In the genomic region with DNA sequence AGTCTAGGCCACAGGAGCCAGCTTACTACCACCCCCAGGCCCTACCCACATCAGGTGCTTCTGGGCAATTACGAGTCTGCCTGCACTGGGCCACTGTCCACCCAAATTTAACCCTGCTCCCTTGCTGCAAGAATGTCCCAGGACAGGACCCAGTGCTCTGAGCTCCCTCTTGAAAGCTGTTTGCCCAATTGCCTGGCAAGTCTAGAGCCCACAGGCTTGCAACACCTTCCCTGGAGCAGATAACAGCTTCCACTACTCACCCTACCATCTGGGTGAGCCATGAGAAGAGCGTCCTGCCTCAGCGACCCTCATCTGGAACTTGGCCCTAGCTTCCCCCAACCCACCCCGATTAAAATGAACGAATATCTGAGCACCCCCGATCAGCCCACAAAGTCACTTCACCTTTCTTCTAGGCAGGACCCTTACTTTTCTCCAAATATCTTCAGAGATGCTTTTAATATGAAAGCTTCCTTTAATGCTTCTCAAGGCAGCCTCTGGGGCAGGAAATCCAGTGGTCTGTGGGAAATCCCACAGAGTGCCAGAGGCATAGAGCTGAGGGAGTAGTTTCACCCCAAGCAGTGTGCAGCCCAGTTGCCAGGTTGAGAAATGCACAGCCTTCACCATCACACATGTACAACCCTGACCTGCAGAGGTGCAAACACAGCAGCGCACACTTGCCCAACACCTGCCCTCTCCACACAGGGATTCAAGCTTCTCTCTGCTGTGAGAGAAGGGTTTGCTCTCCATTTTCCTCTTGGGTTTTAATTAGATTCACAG, we compare ENCODE assay signal across 15 cellular contexts. TPM values are rescaled to one million over a fixed set of nuclear protein-coding genes. Genes with fewer than 3 reads are reported as not detected.
A peak's percentile ranks its signal among the peaks of the same experiment; 100 is the strongest.
DNase-seq lines count a peak whose midpoint lies in the region; ATAC-seq, FAIRE-seq and TF ChIP-seq lines count a peak whose summit lies in the region.
"Had no signal": no experiment of that assay in that cellular context is flagged by ENCODE, and none has a peak within 500 bp of the region (broad histone marks: within the 10 kb centered on the region; RNA-seq: fewer than 3 reads in every experiment).

No MANE protein-coding gene starts in this region.

- H3K4me1 Mint-ChIP-seq in activated naive CD8-positive, alpha-beta T cell treated with anti-CD3 and anti-CD28 coated beads, Interleukin-2, amount 50 U/mL, for 24 hours, result peaks cover 37% of the 10 kb centered on the region

- FAIRE-seq in GM19239 (lab: Jason Lieb, UNC), result no peak

- H3K9ac ChIP-seq in trophoblast cell (ENCODE audit: low read length), result peak overlapping the region; percentile 21

- no peak overlapping the region for H2BK12ac ChIP-seq in trophoblast cell (ENCODE audit: low read length)

- H3K4me2 ChIP-seq in trophoblast cell (ENCODE audit: low read length), result no peak overlapping the region

- no peak overlapping the region for H3K4ac ChIP-seq in trophoblast cell (ENCODE audit: low read depth, low read length)

- H3K36me3 ChIP-seq in Peyer's patch, result no peaks in the 10 kb centered on the region
- no peaks in the 10 kb centered on the region for H3K36me3 ChIP-seq in trophoblast cell (ENCODE audit: control insufficient read depth in 1 of 2, insufficient read depth in 2 of 2, low read length in 2 of 2)
- H3K36me3 ChIP-seq: colonic mucosa had no signal

- H3K79me1 ChIP-seq in trophoblast cell (ENCODE audit: low read length), result no peaks in the 10 kb centered on the region

- H3K18ac ChIP-seq in trophoblast cell (ENCODE audit: low read length), result no peak overlapping the region

- DNase-seq in Jurkat, Clone E6-1 (ENCODE audit: low read depth, low spot score), result peak; percentile 95
- peak; percentile 20 to 73 (median 22) for DNase-seq in Peyer's patch
- no peak for DNase-seq in activated naive CD8-positive, alpha-beta T cell treated with anti-CD3 and anti-CD28 coated beads, Interleukin-2, amount 50 U/mL, for 24 hours
- DNase-seq in trophoblast cell, result no peak
- no peak for DNase-seq in epidermal melanocyte (ENCODE audit: insufficient read length, low spot score)
- no peak for DNase-seq in NCI-H526 treated with DMSO at 0.1 percent for 48 hours (lab: John Stamatoyannopoulos, UW)
- no peak for DNase-seq in hepatic stellate cell (ENCODE audit: low spot score)
- no peak for DNase-seq in GM19239 (ENCODE audit: insufficient read length, low spot score)
- DNase-seq: colonic mucosa, NCI-H1105, NCI-H524 treated with DMSO at 0.1 percent for 48 hours had no signal

- H3K4me1 ChIP-seq in Peyer's patch (peaks cover 0 to 10% (median 1%) of the 10 kb centered on the region in 4 donors), trophoblast cell (ENCODE audit: control insufficient read depth in 1 of 2, insufficient read depth in 2 of 2, low read length in 2 of 2) (peaks cover 0 to 11% of the 10 kb centered on the region in 2 experiments)
- H3K4me1 ChIP-seq: colonic mucosa had no signal

- ATAC-seq in activated naive CD8-positive, alpha-beta T cell treated with anti-CD3 and anti-CD28 coated beads, Interleukin-2, amount 50 U/mL, for 24 hours, result peak; percentile 74

- no peaks in the 10 kb centered on the region for H3K9me3 ChIP-seq in Peyer's patch
- no peaks in the 10 kb centered on the region for H3K9me3 ChIP-seq in trophoblast cell (ENCODE audit: insufficient read depth, low read depth, low read length)
- H3K9me3 ChIP-seq: colonic mucosa had no signal

- H4K8ac ChIP-seq in trophoblast cell (ENCODE audit: low read depth, low read length), result no peak overlapping the region

- no peaks in the 10 kb centered on the region for H3K9me3 Mint-ChIP-seq in activated naive CD8-positive, alpha-beta T cell treated with anti-CD3 and anti-CD28 coated beads, Interleukin-2, amount 50 U/mL, for 24 hours

- no peak overlapping the region for H2BK5ac ChIP-seq in trophoblast cell (ENCODE audit: low read depth, low read length, poor library complexity)

- no peaks in the 10 kb centered on the region for H3K27me3 ChIP-seq in Peyer's patch
- H3K27me3 ChIP-seq in trophoblast cell (ENCODE audit: insufficient read depth, low read length), result no peaks in the 10 kb centered on the region
- H3K27me3 ChIP-seq: colonic mucosa had no signal

- no CpG with 5 or more reads among the region's 7 CpGs for WGBS in trophoblast cell (ENCODE audit: extremely low coverage, insufficient coverage, insufficient read length)

- no peak overlapping the region for H3K23ac ChIP-seq in trophoblast cell (ENCODE audit: low read length)

- H3K27ac Mint-ChIP-seq in activated naive CD8-positive, alpha-beta T cell treated with anti-CD3 and anti-CD28 coated beads, Interleukin-2, amount 50 U/mL, for 24 hours, result peak overlapping the region; percentile 68

- TF ChIP-seq CTCF in Peyer's patch (IDR thresholded peaks at IDR 0.05), result no peak

- TF ChIP-seq POLR2A in Peyer's patch (IDR thresholded peaks at IDR 0.05), result no peak

- peaks cover 2% of the 10 kb centered on the region for H3K36me3 Mint-ChIP-seq in activated naive CD8-positive, alpha-beta T cell treated with anti-CD3 and anti-CD28 coated beads, Interleukin-2, amount 50 U/mL, for 24 hours (ENCODE audit: low read depth)

- peak overlapping the region; percentile 10 for H3K4me3 Mint-ChIP-seq in activated naive CD8-positive, alpha-beta T cell treated with anti-CD3 and anti-CD28 coated beads, Interleukin-2, amount 50 U/mL, for 24 hours

- H3K79me2 ChIP-seq in trophoblast cell (ENCODE audit: control insufficient read depth, insufficient read depth, low read length, poor library complexity), result no peaks in the 10 kb centered on the region

- H3K27me3 Mint-ChIP-seq in activated naive CD8-positive, alpha-beta T cell treated with anti-CD3 and anti-CD28 coated beads, Interleukin-2, amount 50 U/mL, for 24 hours, result peaks cover 3% of the 10 kb centered on the region

- H2AK5ac ChIP-seq in trophoblast cell (ENCODE audit: low read length), result no peak overlapping the region

- H4K12ac ChIP-seq in trophoblast cell (ENCODE audit: low read depth, low read length), result no peak overlapping the region

- no peak overlapping the region for H3K14ac ChIP-seq in trophoblast cell (ENCODE audit: low read length)

- no peak overlapping the region for H2AFZ ChIP-seq in trophoblast cell (ENCODE audit: insufficient read depth, low read length, poor library complexity)

- no peak overlapping the region for H3K27ac ChIP-seq in Peyer's patch
- no peak overlapping the region for H3K27ac ChIP-seq in trophoblast cell (ENCODE audit: low read depth, low read length)
- H3K27ac ChIP-seq: colonic mucosa, HL-60 had no signal

- no peak overlapping the region for H4K91ac ChIP-seq in trophoblast cell (ENCODE audit: low read depth, low read length)

- peak overlapping the region; percentile 39 for H3K4me3 ChIP-seq in Jurkat, Clone E6-1 (ENCODE audit: low read length)
- H3K4me3 ChIP-seq in Peyer's patch (no peak overlapping the region), trophoblast cell (ENCODE audit: low read depth, low read length) (no peak overlapping the region)
- H3K4me3 ChIP-seq: colonic mucosa had no signal

- H2BK120ac ChIP-seq in trophoblast cell (ENCODE audit: insufficient read depth, low read length, poor library complexity), result no peak overlapping the region

RNA-seq across cellular contexts. Expression of gene ACSL6, which starts 10.6 kb away (rescaled TPM):
- 8.5 TPM for polyA plus RNA-seq in Jurkat, Clone E6-1 (2012; ENCODE audit: insufficient read depth, insufficient read length)
- 10 to 100 TPM in 1 of 4 donors, 1 to 10 TPM in 2, not detected in 1; 1.1 to 12.4 (median 7.4) TPM for total RNA-seq in Peyer's patch
- polyA plus RNA-seq in trophoblast cell (2013), result 0.03 and 0.04 TPM in 2 replicates

RNA-seq across cellular contexts. Expression of gene MEIKIN, which starts 55.4 kb away (rescaled TPM):
- polyA plus RNA-seq in Jurkat, Clone E6-1 (2012; ENCODE audit: insufficient read depth, insufficient read length), result not detected
- total RNA-seq in Peyer's patch, result not detected
- not detected in 2 replicates for polyA plus RNA-seq in trophoblast cell (2013)
- total RNA-seq: colonic mucosa, fibroblast of villous mesenchyme, kidney epithelial cell, neural crest cell had no signal

RNA-seq across cellular contexts. Expression of gene IL3, which starts 59.6 kb away (rescaled TPM):
- polyA plus RNA-seq in Jurkat, Clone E6-1 (2012; ENCODE audit: insufficient read depth, insufficient read length), result not detected
- total RNA-seq in Peyer's patch, result not detected
- polyA plus RNA-seq in trophoblast cell (2013), result not detected in 2 replicates
- total RNA-seq: fibroblast of villous mesenchyme, kidney epithelial cell, neural crest cell had no signal

Comparison
In these comparisons a context has a peak if more than half of its experiments do, and no peak if none do; other contexts are left out.
1. DNase-seq: peak in Jurkat, Clone E6-1 (single experiment) and Peyer's patch (3 of 3); none in activated naive CD8-positive, alpha-beta T cell treated with anti-CD3 and anti-CD28 coated beads, Interleukin-2, amount 50 U/mL, for 24 hours (single experiment), trophoblast cell (0 of 2), epidermal melanocyte (single experiment), NCI-H526 treated with DMSO at 0.1 percent for 48 hours (single experiment), hepatic stellate cell (single experiment) and GM19239 (single experiment).